ENCODE assay signal across 8 cellular contexts in the genomic region with DNA sequence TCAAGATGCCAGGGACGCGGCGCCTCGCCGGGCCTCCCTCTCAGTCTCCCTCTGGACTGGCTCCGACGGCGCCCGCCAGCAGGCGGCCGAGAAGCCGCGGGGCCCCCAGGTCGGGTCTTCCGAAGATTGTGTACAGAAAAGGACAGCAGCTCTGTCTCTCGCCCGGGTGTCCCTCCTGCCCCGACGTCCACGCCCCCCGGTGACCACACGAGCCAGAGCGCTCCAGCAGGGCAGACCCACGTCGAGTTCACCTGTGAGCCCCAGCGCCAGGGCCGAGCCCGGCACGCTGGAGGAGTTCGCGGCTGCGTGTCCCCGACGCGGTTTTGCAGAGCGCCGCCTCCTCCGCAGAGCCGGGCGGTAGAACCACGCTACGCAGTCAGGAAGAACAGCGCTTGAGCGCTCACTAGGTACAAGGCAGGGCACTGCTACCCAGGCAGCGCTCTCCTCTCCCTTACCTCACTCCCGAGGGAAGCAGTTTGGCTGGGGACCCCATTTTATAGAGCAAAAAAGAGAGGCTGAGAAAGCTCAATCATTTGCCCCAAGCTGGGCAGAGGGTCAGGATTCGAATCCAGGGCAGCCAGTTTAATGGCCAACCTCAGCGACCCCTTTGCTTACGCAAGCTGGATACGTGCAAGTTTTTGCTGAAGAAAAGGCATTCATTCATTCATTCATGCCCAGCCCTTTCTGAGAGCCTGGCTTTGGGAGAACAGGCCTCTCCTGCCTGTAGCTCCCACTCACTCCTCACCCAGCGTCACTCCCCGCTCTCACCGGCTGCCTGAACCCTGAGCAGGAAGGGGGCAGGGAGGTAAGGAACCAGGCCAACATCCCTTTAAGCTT. TPM values are rescaled to one million over a fixed set of nuclear protein-coding genes. Genes with fewer than 3 reads are reported as not detected.
DNase-seq lines count a peak whose midpoint lies in the region; ATAC-seq and TF ChIP-seq lines count a peak whose summit lies in the region.

No MANE protein-coding gene starts in this region.

- H3K9ac ChIP-seq in PC-3 (ENCODE audit: low read length) (peak overlapping the region; percentile 41), parathyroid adenoma (no peak overlapping the region)

- H4K20me1 ChIP-seq in PC-3 (ENCODE audit: low read length), result peaks cover 7% of the 10 kb centered on the region

- TF ChIP-seq CTCF in PC-3 (conservative IDR thresholded peaks at IDR 0.05; ENCODE audit: low read depth, low read length) (peak; percentile 38), foreskin fibroblast (IDR thresholded peaks at IDR 0.05; ENCODE audit: low read depth, low read length) (peak; percentile 36), parathyroid adenoma (IDR thresholded peaks at IDR 0.05) (peak; percentile 18)

- H3K79me2 ChIP-seq in PC-3 (ENCODE audit: low read length) (peaks cover 20% of the 10 kb centered on the region), parathyroid adenoma (no peaks in the 10 kb centered on the region)

- peaks cover 21% of the 10 kb centered on the region for H3K4me1 ChIP-seq in PC-3 (ENCODE audit: insufficient read depth, low read length)
- peaks cover 3% of the 10 kb centered on the region for H3K4me1 ChIP-seq in parathyroid adenoma

- DNase-seq in NCI-H345 (lab: John Stamatoyannopoulos, UW), result peak; percentile 51
- no peak for DNase-seq in NCI-H345 treated with DMSO at 0.1 percent for 48 hours (lab: John Stamatoyannopoulos, UW; ENCODE audit: unreplicated experiment)
- DNase-seq in PC-3, result peak; percentile 65
- DNase-seq in activated T-cell treated with anti-CD3 and anti-CD28 coated beads, Interleukin-2, amount 50 U/mL, for 48 hours, result peak; percentile 72 to 78
- DNase-seq in foreskin fibroblast, result peak; percentile 21 to 60
- DNase-seq in COLO829 (ENCODE audit: low spot score), result no peak

- no peaks in the 10 kb centered on the region for H3K36me3 ChIP-seq in PC-3 (ENCODE audit: low read depth, low read length)
- H3K36me3 ChIP-seq in parathyroid adenoma (ENCODE audit: control insufficient read depth, insufficient read depth, low read length), result no peaks in the 10 kb centered on the region

- H3K9me3 ChIP-seq in PC-3 (ENCODE audit: low read length) (no peaks in the 10 kb centered on the region), parathyroid adenoma (ENCODE audit: control insufficient read depth, low read length) (no peaks in the 10 kb centered on the region)

- H3K27ac ChIP-seq in PC-3 (ENCODE audit: low read length), result no peak overlapping the region
- peak overlapping the region; percentile 61 for H3K27ac ChIP-seq in parathyroid adenoma

- no peaks in the 10 kb centered on the region for H3K9me2 ChIP-seq in PC-3 (replicated peaks; ENCODE audit: low read length)

- H2AFZ ChIP-seq in PC-3 (ENCODE audit: low read length), result peak overlapping the region; percentile 75
- H2AFZ ChIP-seq in parathyroid adenoma, result peak overlapping the region; percentile 75

- ATAC-seq in PC-3 (peak; percentile 7), HG02970 (IDR thresholded peaks at IDR 0.05; ENCODE audit: low FRiP score, unreplicated experiment) (no peak)

- POLR2A ChIA-PET in PC-3 (lab: Charles Lee; ENCODE audit: unreplicated experiment), result interaction anchor here (1.2 kb wide), 1 partner anchor 11 kb away, joined by 5 read pairs; no protein-coding TSS in a partner anchor

- CTCF ChIA-PET in PC-3 (lab: Charles Lee), result no interaction called here

- intact Hi-C loops in PC-3 (cut with micrococcal nuclease), result loop anchor here (1.0 kb wide), 1 partner anchor 11 kb away; no protein-coding TSS in a partner anchor

- H3K4me3 ChIP-seq in PC-3 (ENCODE audit: low read length) (peak overlapping the region; percentile 62), foreskin fibroblast (ENCODE audit: low read depth in 1 of 2, low read length in 2 of 2) (peak overlapping the region; percentile 12 to 39), parathyroid adenoma (ENCODE audit: low read depth, low read length) (peak overlapping the region; percentile 45)

- no peaks in the 10 kb centered on the region for H3K27me3 ChIP-seq in PC-3 (ENCODE audit: low read length)
- no peaks in the 10 kb centered on the region for H3K27me3 ChIP-seq in parathyroid adenoma (ENCODE audit: control insufficient read depth, insufficient read depth, low read length)

- no TSS peak for BruUV-seq in PC-3 (replicated peaks; lab: Mats Ljungman, UMichigan)

- no peaks in the 10 kb centered on the region for H3F3A ChIP-seq in PC-3 (ENCODE audit: low read length, unreplicated experiment)

- H3K4me2 ChIP-seq in PC-3 (ENCODE audit: low read length), result peak overlapping the region; percentile 81
- H3K4me2 ChIP-seq in parathyroid adenoma (ENCODE audit: low read length), result peak overlapping the region; percentile 60

RNA-seq across cellular contexts. Expression of gene TLE3, which starts 3.0 kb away (rescaled TPM):
- total RNA-seq in PC-3 (2014; rRNA removed), result 72.5 and 109 TPM in 2 replicates

Comparison
In these comparisons a context has a peak if more than half of its experiments do, and no peak if none do; other contexts are left out.
1. DNase-seq: peak in NCI-H345 (single experiment), PC-3 (single experiment), activated T-cell treated with anti-CD3 and anti-CD28 coated beads, Interleukin-2, amount 50 U/mL, for 48 hours (2 of 2) and foreskin fibroblast (2 of 2); none in NCI-H345 treated with DMSO at 0.1 percent for 48 hours (single experiment) and COLO829 (single experiment).
2. Peak in every context shown above with its lines, with median percentiles within 50 percentile points of each other: H3K4me3 ChIP-seq and CTCF ChIP-seq.